Comparison of ENCODE assay signal across 1 cellular context in the genomic region with DNA sequence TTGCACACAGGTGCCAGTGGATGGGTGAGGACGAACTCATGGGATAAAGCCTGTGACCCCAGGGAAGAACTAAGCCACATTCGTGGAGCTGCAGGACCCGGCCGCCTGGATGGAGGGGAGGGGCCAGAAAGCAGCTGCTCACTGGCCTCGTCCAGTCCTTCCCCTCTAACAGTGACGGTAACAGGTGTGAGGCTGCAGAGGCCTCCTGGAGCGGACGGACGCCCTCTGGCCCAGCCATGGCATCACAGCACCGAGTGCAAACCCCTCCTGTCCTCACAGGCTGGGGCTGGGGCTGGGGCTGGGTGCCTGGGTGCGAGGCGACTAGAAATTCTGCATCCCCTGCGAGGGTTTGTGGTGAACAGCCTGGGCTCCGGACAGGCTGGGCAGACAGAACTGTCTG.
TF ChIP-seq lines count a peak whose summit lies in the region.

No MANE protein-coding gene starts in this region.

TF ChIP-seq in H1, 55 proteins besides CTCF, POLR2A, EP300 and RAD21:
- no peak for TF ChIP-seq MAFK (IDR thresholded peaks at IDR 0.05; ENCODE audit: low read depth, low read length)
- TF ChIP-seq SAP30 (IDR thresholded peaks at IDR 0.05; ENCODE audit: insufficient read depth, insufficient replicate concordance, low read length) = no peak
- no peak for TF ChIP-seq BCL11A (IDR thresholded peaks at IDR 0.05; ENCODE audit: low read depth in 2 of 2, low read length in 2 of 2)
- no peak for TF ChIP-seq ZNF274 (IDR thresholded peaks at IDR 0.05; ENCODE audit: borderline replicate concordance, extremely low read depth, low read length)
- no peak for TF ChIP-seq POU5F1 (IDR thresholded peaks at IDR 0.05; ENCODE audit: low read depth, low read length)
- no peak for TF ChIP-seq KDM4A (IDR thresholded peaks at IDR 0.05; ENCODE audit: low read depth, low read length, severe bottlenecking)
- TF ChIP-seq EGR1 (IDR thresholded peaks at IDR 0.05; ENCODE audit: borderline replicate concordance, low read depth, low read length) = no peak
- TF ChIP-seq SRF (IDR thresholded peaks at IDR 0.05; ENCODE audit: low read depth, low read length) = no peak
- no peak for TF ChIP-seq RNF2 (IDR thresholded peaks at IDR 0.05; ENCODE audit: borderline replicate concordance, low read depth, low read length, missing control alignments, poor library complexity, severe bottlenecking)
- TF ChIP-seq SIX5 (IDR thresholded peaks at IDR 0.05; ENCODE audit: low read depth, low read length) = no peak
- TF ChIP-seq POLR2AphosphoS5 (IDR thresholded peaks at IDR 0.05; ENCODE audit: low read depth, low read length) = no peak
